Comparison of ENCODE assay signal across 15 cellular contexts in genomic region chr4:173227753-173228152, GRCh38. TPM values are rescaled to one million over a fixed set of nuclear protein-coding genes. Genes with fewer than 3 reads are reported as not detected.
DNase-seq lines count a peak whose midpoint lies in the region; ATAC-seq and TF ChIP-seq lines count a peak whose summit lies in the region.
"Had no signal": no experiment of that assay in that cellular context is flagged by ENCODE, and none has a peak within 500 bp of the region (broad histone marks: within the 10 kb centered on the region; RNA-seq: fewer than 3 reads in every experiment).

No MANE protein-coding gene starts in this region.

- peaks cover 15% of the 10 kb centered on the region; the same call in 1 of the 2 replicates for H3K79me2 ChIP-seq in H9 (ENCODE audit: insufficient read depth, low read length)

- no peak overlapping the region for H2BK20ac ChIP-seq in H9 (ENCODE audit: low read depth, low read length, poor library complexity, severe bottlenecking)

- no peak for TF ChIP-seq CTCF in 22Rv1 (IDR thresholded peaks at IDR 0.05)
- TF ChIP-seq CTCF in NB4 (IDR thresholded peaks at IDR 0.05; ENCODE audit: low read depth, low read length) = no peak
- TF ChIP-seq CTCF in H9 (conservative IDR thresholded peaks at IDR 0.05) = no peak

- H3K23me2 ChIP-seq in H9 (ENCODE audit: insufficient read length, low read depth, low read length, poor library complexity, severe bottlenecking) = no peaks in the 10 kb centered on the region

- peaks cover 3% of the 10 kb centered on the region for H3K79me1 ChIP-seq in H9 (ENCODE audit: insufficient read depth, low read depth, low read length, poor library complexity, severe bottlenecking)

- H2AFZ ChIP-seq in H9 (ENCODE audit: low read length) = no peak overlapping the region

- no peak overlapping the region for H4K5ac ChIP-seq in H9 (ENCODE audit: insufficient read length, low read depth, low read length)

- H3K27ac ChIP-seq in 22Rv1 (0 out of 2 replicates have a peak overlapping the region, but pooled peaks have one; percentile 33), H9 (ENCODE audit: insufficient read length, low read depth, low read length) (no peak overlapping the region)
- H3K27ac ChIP-seq: HL-60 had no signal

- H3K56ac ChIP-seq in H9 (ENCODE audit: insufficient read length, low read depth, low read length) = no peak overlapping the region

- H3K27me3 ChIP-seq in H9 (ENCODE audit: insufficient read depth, low read length) = no peaks in the 10 kb centered on the region

- peaks cover 26 to 36% of the 10 kb centered on the region in 2 experiments for H3K4me1 Mint-ChIP-seq in H9

- TF ChIP-seq POLR2A in NB4 (IDR thresholded peaks at IDR 0.05; ENCODE audit: extremely low read depth, insufficient read length) = no peak

- H3K23ac ChIP-seq in H9 (ENCODE audit: insufficient read length, low read depth, low read length) = no peak overlapping the region

- H2BK15ac ChIP-seq in H9 (ENCODE audit: low read depth, low read length) = no peak overlapping the region

- no peak overlapping the region for H3K4me3 ChIP-seq in NB4 (ENCODE audit: low read depth, low read length)

- peak; percentile 46 for ATAC-seq in left colon
- no peak for ATAC-seq in activated CD4-positive, CD25-positive, alpha-beta regulatory T cell treated with anti-CD3 and anti-CD28 coated beads, Interleukin-2, amount 50 U/mL, for 24 hours
- ATAC-seq: HCT116 had no signal

- H4K8ac ChIP-seq in H9 (replicated peaks; ENCODE audit: insufficient read length, low read depth, low read length) = no peak overlapping the region

- no peak overlapping the region for H3K18ac ChIP-seq in H9 (ENCODE audit: insufficient read length, low read depth, low read length)

- intact Hi-C loops in left colon (cut with DNase I, micrococcal nuclease) = no loop called here

- H3K27me3 Mint-ChIP-seq in H9 (ENCODE audit: low read depth) = no peaks in the 10 kb centered on the region
- H3K27me3 Mint-ChIP-seq: B cell; CD4-positive, alpha-beta memory T cell had no signal

- peaks cover 6 to 15% (median 10%) of the 10 kb centered on the region in 3 experiments; a peak in 6 of 7 replicates for H3K36me3 Mint-ChIP-seq in H9 (ENCODE audit: insufficient read depth in 1 of 3, low read depth in 3 of 3)

- H3K27ac Mint-ChIP-seq in H9 = peak overlapping the region in 1 of 3 experiments; percentile 41; a peak in 1 of 7 replicates
- H3K27ac Mint-ChIP-seq: B cell; CD4-positive, alpha-beta memory T cell had no signal

- H2BK5ac ChIP-seq in H9 (ENCODE audit: insufficient read length, low read length) = no peak overlapping the region

- no peak overlapping the region for H4K91ac ChIP-seq in H9 (ENCODE audit: insufficient read length, low read depth, low read length)

- H2AK5ac ChIP-seq in H9 (ENCODE audit: insufficient read length, low read length) = no peak overlapping the region

- H3K4ac ChIP-seq in H9 (ENCODE audit: low read depth, low read length) = no peak overlapping the region

- H3K4me1 ChIP-seq in H9 (ENCODE audit: insufficient read depth, low read length) = peaks cover 3% of the 10 kb centered on the region; the same call in 1 of the 2 replicates

- no peaks in the 10 kb centered on the region for H3K9me3 ChIP-seq in H9 (ENCODE audit: control insufficient read depth, low read depth, low read length)

- no peak overlapping the region for H3K4me3 Mint-ChIP-seq in H9
- H3K4me3 Mint-ChIP-seq: B cell; CD4-positive, alpha-beta memory T cell had no signal

- H4K20me1 ChIP-seq in H9 (ENCODE audit: control insufficient read depth, insufficient read depth, insufficient read length) = no peaks in the 10 kb centered on the region

- H2BK12ac ChIP-seq in H9 (ENCODE audit: insufficient read length, low read depth, low read length) = no peak overlapping the region

- WGBS in H9 (ENCODE audit: extremely low coverage, insufficient read length, low lambda C conversion rate) = no CpG with 5 or more reads among the region's 2 CpGs

- no peak overlapping the region for H2BK120ac ChIP-seq in H9 (ENCODE audit: low read depth, low read length, poor library complexity, severe bottlenecking)

- H3K9me3 Mint-ChIP-seq in H9 = no peaks in the 10 kb centered on the region
- H3K9me3 Mint-ChIP-seq: CD4-positive, alpha-beta memory T cell had no signal

- DNase-seq in NB4 (ENCODE audit: low read depth) (peak; percentile 14), OCI-M1 (lab: John Stamatoyannopoulos, UW) (peak; percentile 69), left colon (no peak), NCI-H2029 treated with DMSO at 0.1 percent for 48 hours (lab: John Stamatoyannopoulos, UW) (no peak), H9 (no peak)
- DNase-seq: C1 segment of cervical spinal cord; CD4-positive, alpha-beta memory T cell; DMS153; DMS79 treated with DMSO at 0.1 percent for 48 hours; EL had no signal

- no peak overlapping the region for H3K9ac ChIP-seq in H9 (ENCODE audit: extremely low read depth, insufficient read length, low read length)

- no peak overlapping the region for H3K4me2 ChIP-seq in H9 (ENCODE audit: insufficient read depth, insufficient read length, low read length)

- H3K14ac ChIP-seq in H9 (ENCODE audit: insufficient read depth, low read length) = no peak overlapping the region

- no peak overlapping the region for H3T11ph ChIP-seq in H9 (ENCODE audit: low read length)

RNA-seq across cellular contexts. Expression of gene GALNT7, which starts 59.1 kb away (rescaled TPM):
- total RNA-seq in left colon (100 to 1,000 TPM; 138 to 143 TPM), H9 (2021) (55.3 and 57.3 TPM in 2 replicates)

Comparison
In these comparisons a context has a peak if more than half of its experiments do, and no peak if none do; other contexts are left out.
1. DNase-seq: peak in NB4 (single experiment) and OCI-M1 (single experiment); none in left colon (0 of 2), NCI-H2029 treated with DMSO at 0.1 percent for 48 hours (single experiment) and H9 (single experiment).